In genomic region chr12:32995623-32996022, GRCh38 we compare ENCODE assay signal across 22 cellular contexts.
DNase-seq lines count a peak whose midpoint lies in the region; ATAC-seq and TF ChIP-seq lines count a peak whose summit lies in the region.
"Had no signal": no experiment of that assay in that cellular context is flagged by ENCODE, and none has a peak within 500 bp of the region (broad histone marks: within the 10 kb centered on the region; RNA-seq: fewer than 3 reads in every experiment).

No MANE protein-coding gene starts in this region.

- H4K20me1 ChIP-seq in smooth muscle cell (ENCODE audit: low read depth): no peaks in the 10 kb centered on the region
- H4K20me1 ChIP-seq: BLaER1 treated with 17β-estradiol and CSF1 and Interleukin-3, amounts not matched to agents 10 nM and 100 nM had no signal

- WGBS in smooth muscle cell (ENCODE audit: low lambda C conversion rate): 14% methylated on average over 2 of the region's 2 CpGs

- no peak overlapping the region for H3K4me3 ChIP-seq in RWPE2 (ENCODE audit: severe bottlenecking)
- H3K4me3 ChIP-seq in smooth muscle cell: no peak overlapping the region
- H3K4me3 ChIP-seq: BLaER1 treated with 17β-estradiol and CSF1 and Interleukin-3, amounts not matched to agents 10 nM and 100 nM had no signal

- no peaks in the 10 kb centered on the region for H3F3A ChIP-seq in smooth muscle cell (ENCODE audit: low read depth)

- H3K9ac ChIP-seq in smooth muscle cell (ENCODE audit: low read depth): no peak overlapping the region
- H3K9ac ChIP-seq: BLaER1 treated with 17β-estradiol and CSF1 and Interleukin-3, amounts not matched to agents 10 nM and 100 nM had no signal

- no peak for TF ChIP-seq CTCF in RWPE2 (IDR thresholded peaks at IDR 0.05; ENCODE audit: poor library complexity, severe bottlenecking)
- TF ChIP-seq CTCF in smooth muscle cell (IDR thresholded peaks at IDR 0.05; ENCODE audit: borderline replicate concordance, insufficient read depth, poor library complexity, severe bottlenecking): no peak

- H2AFZ ChIP-seq in smooth muscle cell (ENCODE audit: low read depth): no peak overlapping the region

- H3K4me1 ChIP-seq in RWPE2 (ENCODE audit: insufficient read depth, poor library complexity, severe bottlenecking) (peaks cover 4% of the 10 kb centered on the region), smooth muscle cell (ENCODE audit: low read depth) (no peaks in the 10 kb centered on the region)
- H3K4me1 ChIP-seq: BLaER1 treated with 17β-estradiol and CSF1 and Interleukin-3, amounts not matched to agents 10 nM and 100 nM had no signal

- no peaks in the 10 kb centered on the region for H3K9me3 ChIP-seq in RWPE2 (ENCODE audit: severe bottlenecking)
- no peaks in the 10 kb centered on the region for H3K9me3 ChIP-seq in smooth muscle cell (replicated peaks; ENCODE audit: low read depth)
- H3K9me3 ChIP-seq: BLaER1 treated with 17β-estradiol and CSF1 and Interleukin-3, amounts not matched to agents 10 nM and 100 nM had no signal

- ATAC-seq in RWPE2 (ENCODE audit: low read depth): peak; percentile 76
- ATAC-seq in GM21737 (IDR thresholded peaks at IDR 0.05; ENCODE audit: unreplicated experiment): no peak
- no peak for ATAC-seq in GM21515 (IDR thresholded peaks at IDR 0.05; ENCODE audit: unreplicated experiment)
- ATAC-seq: CD8-positive, alpha-beta T cell; HepG2; SK-N-SH treated with all-trans-retinoic acid at 6 μM for 48 hours had no signal

- H3K27me3 ChIP-seq in RWPE2 (ENCODE audit: insufficient read depth, poor library complexity, severe bottlenecking): no peaks in the 10 kb centered on the region
- no peaks in the 10 kb centered on the region for H3K27me3 ChIP-seq in smooth muscle cell (ENCODE audit: low read depth)
- H3K27me3 ChIP-seq: BLaER1 treated with 17β-estradiol and CSF1 and Interleukin-3, amounts not matched to agents 10 nM and 100 nM had no signal

- H3K36me3 ChIP-seq in RWPE2 (ENCODE audit: low read depth) (no peaks in the 10 kb centered on the region), smooth muscle cell (ENCODE audit: low read depth) (no peaks in the 10 kb centered on the region)
- H3K36me3 ChIP-seq: BLaER1 treated with 17β-estradiol and CSF1 and Interleukin-3, amounts not matched to agents 10 nM and 100 nM had no signal

- H3K27ac ChIP-seq in RWPE2 (ENCODE audit: poor library complexity, severe bottlenecking): no peak overlapping the region
- peak overlapping the region; percentile 7 for H3K27ac ChIP-seq in smooth muscle cell (ENCODE audit: low read depth)
- H3K27ac ChIP-seq: BLaER1 treated with 17β-estradiol and CSF1 and Interleukin-3, amounts not matched to agents 10 nM and 100 nM had no signal

- H3K4me2 ChIP-seq in smooth muscle cell: no peak overlapping the region
- H3K4me2 ChIP-seq: BLaER1 treated with 17β-estradiol and CSF1 and Interleukin-3, amounts not matched to agents 10 nM and 100 nM had no signal

- peak; percentile 50 for DNase-seq in M059J (ENCODE audit: low read depth)
- no peak for DNase-seq in RWPE2 (ENCODE audit: low spot score)
- DNase-seq in iris pigment epithelial cell (ENCODE audit: low read depth): peak; percentile 21
- no peak for DNase-seq in smooth muscle cell (lab: John Stamatoyannopoulos, UW; ENCODE audit: unreplicated experiment)
- no peak for DNase-seq in T1000 (lab: John Stamatoyannopoulos, UW)
- DNase-seq: Calu3; CD8-positive, alpha-beta T cell; DMS53; KG1; MM.1S; NCI-H1092; NCI-H146; NCI-H2029 treated with DMSO at 0.1 percent for 48 hours; NCI-H2171 treated with DMSO at 0.1 percent for 48 hours; NCI-H446 treated with DMSO at 0.1 percent for 48 hours; NCI-H69; SIG-M5 had no signal

- H3K79me2 ChIP-seq in smooth muscle cell (ENCODE audit: low read depth): no peaks in the 10 kb centered on the region

Comparison
In these comparisons a context has a peak if more than half of its experiments do, and no peak if none do; other contexts are left out.
1. DNase-seq: peak in M059J (single experiment) and iris pigment epithelial cell (single experiment); none in RWPE2 (single experiment), smooth muscle cell (single experiment) and T1000 (single experiment).